In genomic region chr12:52390739-52391617, GRCh38 we compare ENCODE assay signal across 8 cellular contexts. TPM values are rescaled to one million over a fixed set of nuclear protein-coding genes. Genes with fewer than 3 reads are reported as not detected.
DNase-seq lines count a peak whose midpoint lies in the region; ATAC-seq and TF ChIP-seq lines count a peak whose summit lies in the region.

No MANE protein-coding gene starts in this region.

- H3K4me3 ChIP-seq in skin epidermis = no peak overlapping the region

- DNase-seq in NCI-H345 (lab: John Stamatoyannopoulos, UW) = peak; percentile 12
- DNase-seq in NCI-H345 treated with DMSO at 0.1 percent for 48 hours (lab: John Stamatoyannopoulos, UW; ENCODE audit: unreplicated experiment) = no peak
- DNase-seq in RPMI7951 (ENCODE audit: low read depth) = peak; percentile 14
- DNase-seq in foreskin keratinocyte = peak in 1 of 2 donors; percentile 62
- DNase-seq in NCI-H146 treated with DMSO at 0.1 percent for 48 hours (lab: John Stamatoyannopoulos, UW; ENCODE audit: unreplicated experiment) = no peak
- DNase-seq in GOT3 (lab: John Stamatoyannopoulos, UW) = no peak

- TF ChIP-seq CTCF in foreskin keratinocyte (conservative IDR thresholded peaks at IDR 0.05) = peak; percentile 79

- ATAC-seq in foreskin keratinocyte (no peak), HG03354 (IDR thresholded peaks at IDR 0.05; ENCODE audit: poor library complexity, severe bottlenecking, unreplicated experiment) (no peak)

- H3K4me1 ChIP-seq in foreskin keratinocyte = peaks cover 32% of the 10 kb centered on the region

- peak overlapping the region; percentile 53 for H3K27ac ChIP-seq in foreskin keratinocyte
- H3K27ac ChIP-seq in skin epidermis = peak overlapping the region in 20 of 21 experiments; percentile 0 to 77 (median 62)

- no peaks in the 10 kb centered on the region for H3K27me3 ChIP-seq in foreskin keratinocyte

RNA-seq across cellular contexts. Expression of gene KRT84, which starts 5.5 kb away (rescaled TPM):
- total RNA-seq in RPMI7951 (2014; rRNA removed; shearing (Covaris generic)) = not detected in 2 replicates
- total RNA-seq in foreskin keratinocyte = not detected in 2 replicates
- 0.04 TPM in 1 of 2 replicates, not detected in the other for polyA plus RNA-seq in foreskin keratinocyte

RNA-seq across cellular contexts. Expression of gene KRT82, which starts 15.2 kb away (rescaled TPM):
- total RNA-seq in RPMI7951 (2014; rRNA removed; shearing (Covaris generic)) = not detected in 2 replicates
- total RNA-seq in foreskin keratinocyte = not detected in 2 replicates
- polyA plus RNA-seq in foreskin keratinocyte = not detected in 2 replicates

RNA-seq across cellular contexts. Expression of gene KRT85, which starts 23.7 kb away (rescaled TPM):
- total RNA-seq in RPMI7951 (2014; rRNA removed; shearing (Covaris generic)) = not detected in 2 replicates
- total RNA-seq in foreskin keratinocyte = not detected in 2 replicates
- not detected in 2 replicates for polyA plus RNA-seq in foreskin keratinocyte

RNA-seq across cellular contexts. Expression of gene KRT75, which starts 43.2 kb away (rescaled TPM):
- not detected in 2 replicates for total RNA-seq in RPMI7951 (2014; rRNA removed; shearing (Covaris generic))
- total RNA-seq in foreskin keratinocyte = 4.7 and 7.5 TPM in 2 replicates
- 4.9 and 7.4 TPM in 2 replicates for polyA plus RNA-seq in foreskin keratinocyte

Comparison
In these comparisons a context has a peak if more than half of its experiments do, and no peak if none do; other contexts are left out.
1. DNase-seq: peak in NCI-H345 (single experiment) and RPMI7951 (single experiment); none in NCI-H345 treated with DMSO at 0.1 percent for 48 hours (single experiment), NCI-H146 treated with DMSO at 0.1 percent for 48 hours (single experiment) and GOT3 (single experiment).